10 cellular contexts compared by ENCODE assay signal in the genomic region with DNA sequence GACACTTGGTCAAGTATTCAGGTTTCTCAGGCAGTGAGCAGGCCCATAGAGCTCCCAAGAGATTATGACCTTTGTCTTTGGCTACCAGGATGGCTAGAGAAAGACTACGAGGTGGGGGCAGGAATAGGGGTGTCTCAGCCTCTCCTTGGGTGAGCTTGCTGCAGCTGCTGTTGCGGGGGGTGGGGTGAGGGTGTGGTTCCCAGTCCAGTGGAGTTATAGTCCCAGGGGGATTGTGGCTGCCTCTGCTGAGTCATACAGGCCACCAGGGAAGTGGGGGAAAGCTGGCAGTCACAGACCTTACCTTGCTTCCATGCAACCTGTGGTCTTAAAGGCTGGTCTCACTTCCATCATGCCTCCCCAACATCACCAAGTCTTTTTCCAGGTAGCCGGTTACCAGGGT. TPM values are rescaled to one million over a fixed set of nuclear protein-coding genes. Genes with fewer than 3 reads are reported as not detected.
DNase-seq lines count a peak whose midpoint lies in the region; ATAC-seq and TF ChIP-seq lines count a peak whose summit lies in the region.
"Had no signal": no experiment of that assay in that cellular context is flagged by ENCODE, and none has a peak within 500 bp of the region (broad histone marks: within the 10 kb centered on the region; RNA-seq: fewer than 3 reads in every experiment).

No MANE protein-coding gene starts in this region.

- TF ChIP-seq POLR2A in NB4 (IDR thresholded peaks at IDR 0.05; ENCODE audit: extremely low read depth, insufficient read length) = no peak

- TF ChIP-seq CTCF in NB4 (IDR thresholded peaks at IDR 0.05; ENCODE audit: low read depth, low read length) (no peak), neural crest cell (conservative IDR thresholded peaks at IDR 0.05) (no peak)

- peak; percentile 54 for ATAC-seq in GM18870 (IDR thresholded peaks at IDR 0.05; ENCODE audit: unreplicated experiment)
- peak; percentile 74 for ATAC-seq in HG02588 (IDR thresholded peaks at IDR 0.05; ENCODE audit: unreplicated experiment)

- H3K4me3 ChIP-seq in NB4 (ENCODE audit: low read depth, low read length) = no peak overlapping the region
- H3K4me3 ChIP-seq: tibial nerve had no signal

- peak overlapping the region; percentile 57 for H3K27ac Mint-ChIP-seq in neural crest cell (ENCODE audit: unreplicated experiment)

- no peaks in the 10 kb centered on the region for H3K27me3 Mint-ChIP-seq in neural crest cell (ENCODE audit: low read depth)

- H3K4me1 Mint-ChIP-seq in neural crest cell = peaks cover 6% of the 10 kb centered on the region

- no peak overlapping the region for H3K4me3 Mint-ChIP-seq in neural crest cell

- H3K36me3 Mint-ChIP-seq in neural crest cell (ENCODE audit: low read depth) = peaks cover 31% of the 10 kb centered on the region

- peak; percentile 93 for DNase-seq in NB4 (ENCODE audit: low read depth)
- DNase-seq in neural crest cell (ENCODE audit: low read depth, low spot score) = no peak
- no peak for DNase-seq in T-helper 2 cell
- DNase-seq in NCI-H1417 treated with DMSO at 0.1 percent for 48 hours (lab: John Stamatoyannopoulos, UW) = no peak
- no peak for DNase-seq in epidermal melanocyte (ENCODE audit: insufficient read length, low spot score)
- DNase-seq: activated CD8-positive, alpha-beta memory T cell treated with anti-CD3 and anti-CD28 coated beads for 24 hours; NCI-H345 had no signal

- peaks cover 10% of the 10 kb centered on the region for H3K9me3 Mint-ChIP-seq in neural crest cell

RNA-seq across cellular contexts. Expression of a gene that starts 31.7 kb away (rescaled TPM):
- total RNA-seq in neural crest cell = 66.8 and 73.8 TPM in 2 replicates
